In genomic region chr7:96075510-96076349, GRCh38 we compare ENCODE assay signal across 8 cellular contexts.
DNase-seq lines count a peak whose midpoint lies in the region; ATAC-seq, FAIRE-seq and TF ChIP-seq lines count a peak whose summit lies in the region.

No MANE protein-coding gene starts in this region.

- no peaks in the 10 kb centered on the region for H3K9me3 Mint-ChIP-seq in activated naive CD4-positive, alpha-beta T cell treated with anti-CD3 and anti-CD28 coated beads, Interleukin-2, amount 50 U/mL, for 72 hours
- H3K9me3 Mint-ChIP-seq in osteocyte (ENCODE audit: unreplicated experiment) = no peaks in the 10 kb centered on the region

- intact Hi-C loops in head of caudate nucleus (cut with DNase I) = loop anchor here (2.0 to 10.0 kb wide), 2 partner anchors 239 to 951 kb away; no protein-coding TSS in a partner anchor

- no peaks in the 10 kb centered on the region for H3K36me3 Mint-ChIP-seq in activated naive CD4-positive, alpha-beta T cell treated with anti-CD3 and anti-CD28 coated beads, Interleukin-2, amount 50 U/mL, for 72 hours
- peaks cover 14% of the 10 kb centered on the region for H3K36me3 Mint-ChIP-seq in osteocyte (ENCODE audit: unreplicated experiment)

- H3K27ac ChIP-seq in SJSA1 = no peak overlapping the region; the same call in 1 of the 2 replicates

- H3K4me3 Mint-ChIP-seq in osteocyte (ENCODE audit: unreplicated experiment) = peak overlapping the region; percentile 88

- TF ChIP-seq POLR2A in H54 (IDR thresholded peaks at IDR 0.05; ENCODE audit: low read depth, low read length) = no peak

- peaks cover 1% of the 10 kb centered on the region for H3K4me1 Mint-ChIP-seq in osteocyte (ENCODE audit: unreplicated experiment)

- H3K27me3 ChIP-seq in MG63 (0 out of 2 replicates have a peak, but pooled peaks cover 7% of the 10 kb centered on the region), SJSA1 (replicated peaks) (no peaks in the 10 kb centered on the region)

- FAIRE-seq in H54 (lab: Jason Lieb, UNC) = peak; percentile 76

- H3K27me3 Mint-ChIP-seq in osteocyte (ENCODE audit: unreplicated experiment) = peaks cover 8% of the 10 kb centered on the region

- TF ChIP-seq CTCF in osteocyte (IDR thresholded peaks at IDR 0.05) = peak; percentile 98

- H3K9me3 ChIP-seq in MG63 = no peaks in the 10 kb centered on the region
- no peaks in the 10 kb centered on the region for H3K9me3 ChIP-seq in SJSA1 (replicated peaks)

- peak; percentile 59 to 87 for ATAC-seq in activated naive CD4-positive, alpha-beta T cell treated with anti-CD3 and anti-CD28 coated beads, Interleukin-2, amount 50 U/mL, for 72 hours

- H3K4me3 ChIP-seq in MG63 (peak overlapping the region; percentile 40), SJSA1 (peak overlapping the region; percentile 43)

- DNase-seq in EL (peak; percentile 45), H54 (ENCODE audit: insufficient read length, low spot score) (peak; percentile 45), MG63 (peak; percentile 38), SJSA1 (ENCODE audit: low read depth in 1 of 2, low spot score in 2 of 2) (peak; percentile 61 to 74), head of caudate nucleus (peak; percentile 49 to 89 (median 77)), osteocyte (ENCODE audit: extremely low spot score, unreplicated experiment) (peak; percentile 86), ureter (ENCODE audit: low spot score) (peak; percentile 63)
- peak in 1 of 2 donors; percentile 44 for DNase-seq in activated naive CD4-positive, alpha-beta T cell treated with anti-CD3 and anti-CD28 coated beads, Interleukin-2, amount 50 U/mL, for 72 hours (ENCODE audit: low spot score in 2 of 2)

- no peak overlapping the region for H3K27ac Mint-ChIP-seq in activated naive CD4-positive, alpha-beta T cell treated with anti-CD3 and anti-CD28 coated beads, Interleukin-2, amount 50 U/mL, for 72 hours
- H3K27ac Mint-ChIP-seq in osteocyte (ENCODE audit: unreplicated experiment) = no peak overlapping the region

- H3K36me3 ChIP-seq in MG63 = no peaks in the 10 kb centered on the region
- no peaks in the 10 kb centered on the region for H3K36me3 ChIP-seq in SJSA1

- H3K4me1 ChIP-seq in SJSA1 (replicated peaks) = peaks cover 5% of the 10 kb centered on the region
